Comparison of ENCODE assay signal across 14 cellular contexts in genomic region chr1:181107711-181108110, GRCh38.
"Had no signal": no experiment of that assay in that cellular context is flagged by ENCODE, and none has a peak within 500 bp of the region (broad histone marks: within the 10 kb centered on the region; RNA-seq: fewer than 3 reads in every experiment).

No MANE protein-coding gene starts in this region.

- H3K4me3 ChIP-seq: dorsolateral prefrontal cortex, esophagus muscularis mucosa, ovary, transverse colon had no signal

- H3K27ac ChIP-seq: ovary, transverse colon had no signal

- H3K4me3 Mint-ChIP-seq: activated naive CD4-positive, alpha-beta T cell treated with anti-CD3 and anti-CD28 coated beads for 36 hours; WTC11 had no signal

- H3K9me3 Mint-ChIP-seq: activated naive CD4-positive, alpha-beta T cell treated with anti-CD3 and anti-CD28 coated beads for 36 hours; activated T-helper 2 cell treated with anti-CD3 and anti-CD28 coated beads, Interferon-gamma antibody, Interleukin-2, Interleukin-4, amounts not matched to agents 10 μg/mL and 5 μg/mL and 100 μg/mL, durations not matched to agents 14 hours and 24 hours and 36 hours; WTC11 had no signal

- H3K9me3 ChIP-seq: esophagus muscularis mucosa, ovary, transverse colon had no signal

- H3K27me3 ChIP-seq: dorsolateral prefrontal cortex, esophagus muscularis mucosa, ovary, transverse colon had no signal

- H3K36me3 Mint-ChIP-seq: WTC11 had no signal

- H3K36me3 ChIP-seq: esophagus muscularis mucosa, ovary, transverse colon had no signal

- DNase-seq: activated CD4-positive, alpha-beta T cell treated with anti-CD3 and anti-CD28 coated beads for 4 hours; activated naive CD4-positive, alpha-beta T cell treated with anti-CD3 and anti-CD28 coated beads for 36 hours; foreskin fibroblast; kidney glomerular epithelial cell; midbrain; ovary; stimulated activated CD4-positive, alpha-beta T cell treated with anti-CD3 and anti-CD28 coated beads, Interleukin-12 subunit alpha, Interleukin-12 subunit beta, amount 100 ng/mL, for 4 hours; substantia nigra; SW 1271; transverse colon had no signal

- H3K27ac Mint-ChIP-seq: activated naive CD4-positive, alpha-beta T cell treated with anti-CD3 and anti-CD28 coated beads for 36 hours; activated T-helper 2 cell treated with anti-CD3 and anti-CD28 coated beads, Interferon-gamma antibody, Interleukin-2, Interleukin-4, amounts not matched to agents 10 μg/mL and 5 μg/mL and 100 μg/mL, durations not matched to agents 14 hours and 24 hours and 36 hours; WTC11 had no signal

- ATAC-seq: WTC11 had no signal
